Comparison of ENCODE assay signal across 10 cellular contexts in genomic region chr16:89431158-89431584, GRCh38. TPM values are rescaled to one million over a fixed set of nuclear protein-coding genes. Genes with fewer than 3 reads are reported as not detected.
DNase-seq lines count a peak whose midpoint lies in the region; ATAC-seq and TF ChIP-seq lines count a peak whose summit lies in the region.
"Had no signal": no experiment of that assay in that cellular context is flagged by ENCODE, and none has a peak within 500 bp of the region (broad histone marks: within the 10 kb centered on the region; RNA-seq: fewer than 3 reads in every experiment).

No MANE protein-coding gene starts in this region.

- H3K4me1 Mint-ChIP-seq in Caco-2 (ENCODE audit: low read depth, unreplicated experiment), result peaks cover 6% of the 10 kb centered on the region
- peaks cover 38% of the 10 kb centered on the region for H3K4me1 Mint-ChIP-seq in T-helper 2 cell treated with Interferon-gamma antibody and Interleukin-4, amounts not matched to agents 5 μg/mL and 100 μg/mL, for 36 hours (ENCODE audit: low read depth)

- peak; percentile 70 for ATAC-seq in gastroesophageal sphincter
- ATAC-seq: activated naive CD4-positive, alpha-beta T cell treated with anti-CD3 and anti-CD28 coated beads, Interleukin-2, amount 50 U/mL, for 72 hours had no signal

- CTCF ChIA-PET in Caco-2 (lab: Charles Lee), result no interaction called here

- BruUV-seq in Caco-2 (replicated peaks; lab: Mats Ljungman, UMichigan), result no TSS peak

- no peaks in the 10 kb centered on the region for H3K36me3 ChIP-seq in gastroesophageal sphincter
- H3K36me3 ChIP-seq in Caco-2 (ENCODE audit: control insufficient read depth, insufficient read depth, low read length), result no peaks in the 10 kb centered on the region
- H3K36me3 ChIP-seq: neural progenitor cell had no signal

- H3K36me3 Mint-ChIP-seq in Caco-2 (ENCODE audit: insufficient read depth, unreplicated experiment), result peaks cover 13% of the 10 kb centered on the region
- peaks cover 20% of the 10 kb centered on the region for H3K36me3 Mint-ChIP-seq in T-helper 2 cell treated with Interferon-gamma antibody and Interleukin-4, amounts not matched to agents 5 μg/mL and 100 μg/mL, for 36 hours (ENCODE audit: low read depth)

- intact Hi-C loops in Caco-2 (cut with micrococcal nuclease; ENCODE audit: unreplicated experiment), result no loop called here

- H3K27ac ChIP-seq in gastroesophageal sphincter, result no peak overlapping the region
- H3K27ac ChIP-seq: neural progenitor cell had no signal

- no peak overlapping the region for H3K4me3 Mint-ChIP-seq in Caco-2 (ENCODE audit: unreplicated experiment)
- H3K4me3 Mint-ChIP-seq in T-helper 2 cell treated with Interferon-gamma antibody and Interleukin-4, amounts not matched to agents 5 μg/mL and 100 μg/mL, for 36 hours, result no peak overlapping the region
- H3K4me3 Mint-ChIP-seq: neural progenitor cell had no signal

- H3K4me1 ChIP-seq in gastroesophageal sphincter, result peaks cover 0 to 71% (median 23%) of the 10 kb centered on the region in 3 donors
- H3K4me1 ChIP-seq in Caco-2, result peaks cover 21% of the 10 kb centered on the region

- DNase-seq in GM03348 (ENCODE audit: low spot score), result peak; percentile 88
- peak; percentile 47 to 50 for DNase-seq in SHP77 (lab: John Stamatoyannopoulos, UW)
- peak; percentile 40 for DNase-seq in retina
- no peak for DNase-seq in Caco-2
- DNase-seq in T-helper 2 cell treated with Interferon-gamma antibody and Interleukin-4, amounts not matched to agents 5 μg/mL and 100 μg/mL, for 36 hours (ENCODE audit: low spot score), result no peak
- no peak for DNase-seq in NCI-H146 treated with DMSO at 0.1 percent for 48 hours (lab: John Stamatoyannopoulos, UW; ENCODE audit: unreplicated experiment)
- DNase-seq: NCI-H748 treated with DMSO at 0.1 percent for 48 hours had no signal

- H3K4me3 ChIP-seq in gastroesophageal sphincter (no peak overlapping the region), Caco-2 (ENCODE audit: low read depth, low read length) (no peak overlapping the region)
- H3K4me3 ChIP-seq: neural progenitor cell had no signal

- no peaks in the 10 kb centered on the region for H3K27me3 Mint-ChIP-seq in Caco-2 (ENCODE audit: insufficient read depth, unreplicated experiment)
- no peaks in the 10 kb centered on the region for H3K27me3 Mint-ChIP-seq in T-helper 2 cell treated with Interferon-gamma antibody and Interleukin-4, amounts not matched to agents 5 μg/mL and 100 μg/mL, for 36 hours (ENCODE audit: low read depth)

- H3K9me3 ChIP-seq in gastroesophageal sphincter, result no peaks in the 10 kb centered on the region
- H3K9me3 ChIP-seq in Caco-2, result no peaks in the 10 kb centered on the region

- TF ChIP-seq EP300 in gastroesophageal sphincter (IDR thresholded peaks at IDR 0.05), result no peak

- TF ChIP-seq POLR2A in gastroesophageal sphincter (IDR thresholded peaks at IDR 0.05), result no peak

- TF ChIP-seq CTCF in gastroesophageal sphincter (IDR thresholded peaks at IDR 0.05) (no peak), Caco-2 (IDR thresholded peaks at IDR 0.05; ENCODE audit: insufficient read depth in 1 of 2, low read depth in 1 of 2, low read length in 1 of 2, severe bottlenecking in 1 of 2, unreplicated experiment in 1 of 2) (no peak)

- H3K27ac Mint-ChIP-seq in Caco-2 (ENCODE audit: unreplicated experiment), result no peak overlapping the region
- no peak overlapping the region for H3K27ac Mint-ChIP-seq in T-helper 2 cell treated with Interferon-gamma antibody and Interleukin-4, amounts not matched to agents 5 μg/mL and 100 μg/mL, for 36 hours
- H3K27ac Mint-ChIP-seq: neural progenitor cell had no signal

- no peaks in the 10 kb centered on the region for H3K27me3 ChIP-seq in gastroesophageal sphincter
- no peaks in the 10 kb centered on the region for H3K27me3 ChIP-seq in Caco-2 (replicated peaks; ENCODE audit: control insufficient read depth, insufficient read depth, low read length)
- H3K27me3 ChIP-seq: neural progenitor cell had no signal

- POLR2A ChIA-PET in Caco-2 (lab: Charles Lee), result no interaction called here

- no peaks in the 10 kb centered on the region for H3K9me3 Mint-ChIP-seq in Caco-2 (ENCODE audit: unreplicated experiment)
- no peaks in the 10 kb centered on the region for H3K9me3 Mint-ChIP-seq in T-helper 2 cell treated with Interferon-gamma antibody and Interleukin-4, amounts not matched to agents 5 μg/mL and 100 μg/mL, for 36 hours

- 15 to 28% methylated on average over 8 to 12 of the region's 12 CpGs for WGBS in gastroesophageal sphincter (ENCODE audit: low coverage in 1 of 2), 2 donors

RNA-seq across cellular contexts. Expression of gene ANKRD11, which starts 59.2 kb away (rescaled TPM):
- total RNA-seq in gastroesophageal sphincter (100 to 1,000 TPM in 2 of 4 donors, 10 to 100 TPM in 2; 67.0 to 107 (median 88.9) TPM), Caco-2 (2022) (297 TPM in 2 replicates)

Comparison
In these comparisons a context has a peak if more than half of its experiments do, and no peak if none do; other contexts are left out.
1. DNase-seq: peak in GM03348 (single experiment), SHP77 (2 of 2) and retina (single experiment); none in Caco-2 (0 of 2), T-helper 2 cell treated with Interferon-gamma antibody and Interleukin-4, amounts not matched to agents 5 μg/mL and 100 μg/mL, for 36 hours (single experiment) and NCI-H146 treated with DMSO at 0.1 percent for 48 hours (single experiment).